In genomic region chr7:37441405-37441797, GRCh38 we compare ENCODE assay signal across 10 cellular contexts. TPM values are rescaled to one million over a fixed set of nuclear protein-coding genes. Genes with fewer than 3 reads are reported as not detected.
DNase-seq lines count a peak whose midpoint lies in the region; ATAC-seq, FAIRE-seq and TF ChIP-seq lines count a peak whose summit lies in the region.
"Had no signal": no experiment of that assay in that cellular context is flagged by ENCODE, and none has a peak within 500 bp of the region (broad histone marks: within the 10 kb centered on the region; RNA-seq: fewer than 3 reads in every experiment).

No MANE protein-coding gene starts in this region.

- TSS peak; percentile 79 for BruUV-seq in endothelial cell of umbilical vein (replicated peaks; lab: Mats Ljungman, UMichigan)

- POLR2A ChIA-PET in CD8-positive, alpha-beta memory T cell (lab: Charles Lee), result no interaction called here
- POLR2A ChIA-PET in T-cell (lab: Charles Lee) (interaction anchor here in 1 of 2 donors (0.7 kb wide), 1 partner anchor 179 kb away, joined by 5 read pairs; no protein-coding TSS in a partner anchor), endothelial cell of umbilical vein (lab: Charles Lee) (interaction anchor here (0.7 to 1.3 kb wide), 4 partner anchors 8 to 770 kb away, joined by 3 to 4 read pairs (median 4); partner anchors contain the start of gene ELMO1), WTC11 (lab: Charles Lee) (no interaction called here), SK-N-SH (lab: Yijun Ruan, JAX) (interaction anchor here (0.6 kb wide), 1 partner anchor 109 kb away, joined by 3 read pairs; no protein-coding TSS in a partner anchor)

- peaks cover 63 to 77% (median 76%) of the 10 kb centered on the region in 3 donors for H3K4me1 Mint-ChIP-seq in CD8-positive, alpha-beta memory T cell
- peaks cover 80 to 86% (median 82%) of the 10 kb centered on the region in 3 donors for H3K4me1 Mint-ChIP-seq in T-cell
- H3K4me1 Mint-ChIP-seq in WTC11, result peaks cover 21% of the 10 kb centered on the region

- peak; percentile 14 to 30 (median 22) for ATAC-seq in T-cell (replicated peaks in 1 of 4)
- no peak for ATAC-seq in WTC11
- ATAC-seq: GM12878 had no signal

- H3K9ac ChIP-seq in endothelial cell of umbilical vein (replicated peaks; ENCODE audit: extremely low read depth, insufficient read depth, low read length) (peak overlapping the region; percentile 76), SK-N-SH (no peak overlapping the region)

- H3K27me3 ChIP-seq in CD8-positive, alpha-beta memory T cell (ENCODE audit: insufficient read depth, low read length, poor library complexity, severe bottlenecking), result no peaks in the 10 kb centered on the region
- H3K27me3 ChIP-seq in endothelial cell of umbilical vein (ENCODE audit: control insufficient read depth in 2 of 2, insufficient read depth in 2 of 2, low read length in 2 of 2), result no peaks in the 10 kb centered on the region
- H3K27me3 ChIP-seq in spleen (replicated peaks in 1 of 7), result no peaks in the 10 kb centered on the region
- H3K27me3 ChIP-seq in SK-N-SH (ENCODE audit: insufficient read depth), result no peaks in the 10 kb centered on the region

- CTCF ChIA-PET in CD8-positive, alpha-beta memory T cell (lab: Charles Lee), result no interaction called here
- CTCF ChIA-PET in T-cell (lab: Charles Lee) (interaction anchor here in 1 of 2 donors (0.7 to 1.4 kb wide), 3 partner anchors 11 to 88 kb away, joined by 3 to 4 read pairs (median 3); no protein-coding TSS in a partner anchor), endothelial cell of umbilical vein (lab: Charles Lee) (interaction anchor here (0.9 to 4.0 kb wide), 6 partner anchors 7 to 109 kb away, joined by 3 to 19 read pairs (median 6); partner anchors contain the start of gene ELMO1), WTC11 (lab: Charles Lee) (no interaction called here), SK-N-SH (lab: Yijun Ruan, JAX) (interaction anchor here (0.7 to 2.7 kb wide), 4 partner anchors 18 to 207 kb away, joined by 3 to 11 read pairs (median 4); no protein-coding TSS in a partner anchor)

- DNase-seq in CD8-positive, alpha-beta memory T cell, result no peak
- DNase-seq in T-cell (no peak), endothelial cell of umbilical vein (ENCODE audit: low read depth, low spot score) (peak; percentile 60), spleen (no peak), NOMO-1 treated with dmso at 0.1 percent for 144 hours (lab: John Stamatoyannopoulos, UW; ENCODE audit: unreplicated experiment) (no peak), WTC11 (ENCODE audit: low spot score) (no peak), SK-N-SH (no peak)
- DNase-seq: DMS53 had no signal

- H3K79me2 ChIP-seq in endothelial cell of umbilical vein (ENCODE audit: control insufficient read depth, insufficient read depth, low read length) (no peaks in the 10 kb centered on the region), SK-N-SH (ENCODE audit: insufficient read depth) (no peaks in the 10 kb centered on the region)

- no peaks in the 10 kb centered on the region for H3K9me3 ChIP-seq in CD8-positive, alpha-beta memory T cell (ENCODE audit: low read length)
- no peaks in the 10 kb centered on the region for H3K9me3 ChIP-seq in endothelial cell of umbilical vein (replicated peaks; ENCODE audit: control insufficient read depth, insufficient read depth, low read length)
- no peaks in the 10 kb centered on the region for H3K9me3 ChIP-seq in spleen
- 0 out of 2 replicates have a peak, but pooled peaks cover 3% of the 10 kb centered on the region for H3K9me3 ChIP-seq in SK-N-SH

- no peaks in the 10 kb centered on the region for H3K9me3 Mint-ChIP-seq in CD8-positive, alpha-beta memory T cell
- no peaks in the 10 kb centered on the region for H3K9me3 Mint-ChIP-seq in T-cell
- H3K9me3 Mint-ChIP-seq in WTC11, result no peaks in the 10 kb centered on the region

- H4K20me1 ChIP-seq in endothelial cell of umbilical vein (replicated peaks; ENCODE audit: control insufficient read depth, extremely low read depth, insufficient read depth, low read length) (no peaks in the 10 kb centered on the region), SK-N-SH (ENCODE audit: insufficient read depth) (no peaks in the 10 kb centered on the region)

- H2AFZ ChIP-seq in endothelial cell of umbilical vein (ENCODE audit: low read depth, low read length) (peak overlapping the region; percentile 39), SK-N-SH (ENCODE audit: low read depth) (no peak overlapping the region)

- H3K36me3 Mint-ChIP-seq in CD8-positive, alpha-beta memory T cell, result peaks cover 0 to 12% (median 4%) of the 10 kb centered on the region in 3 donors
- H3K36me3 Mint-ChIP-seq in T-cell (peaks cover 22% of the 10 kb centered on the region), WTC11 (no peaks in the 10 kb centered on the region)

- dilution Hi-C loops in endothelial cell of umbilical vein (cut with MboI; ENCODE audit: extremely low pct_ligation_motif_present, low sequenced_read_pairs), result no loop called here

- H3K27ac ChIP-seq in CD8-positive, alpha-beta memory T cell (ENCODE audit: low read depth, low read length), result no peak overlapping the region
- H3K27ac ChIP-seq in endothelial cell of umbilical vein (ENCODE audit: insufficient read depth, low read depth, low read length) (peak overlapping the region; percentile 91), spleen (peak overlapping the region; percentile 38 to 99 (median 74)), SK-N-SH (ENCODE audit: low read depth in 2 of 2, low read length in 1 of 2) (no peak overlapping the region)

- H3K9me1 ChIP-seq in endothelial cell of umbilical vein (replicated peaks; ENCODE audit: control insufficient read depth, extremely low read depth, insufficient read depth, low read length), result no peaks in the 10 kb centered on the region

- H3K4me3 ChIP-seq in CD8-positive, alpha-beta memory T cell (ENCODE audit: low read length), result no peak overlapping the region
- H3K4me3 ChIP-seq in endothelial cell of umbilical vein (replicated peaks in 1 of 3; ENCODE audit: insufficient read depth in 1 of 3, low read depth in 1 of 3, low read length in 3 of 3) (no peak overlapping the region), spleen (peak overlapping the region in 1 of 8 donors; percentile 4), SK-N-SH (ENCODE audit: low read depth in 2 of 2, low read length in 1 of 2) (no peak overlapping the region)
- H3K4me3 ChIP-seq: GM12878 had no signal

- H3F3A ChIP-seq in SK-N-SH (replicated peaks; ENCODE audit: insufficient read depth), result no peaks in the 10 kb centered on the region

- H3K4me2 ChIP-seq in endothelial cell of umbilical vein (ENCODE audit: insufficient read depth, low read length) (peak overlapping the region; percentile 89), SK-N-SH (no peak overlapping the region)

- no peaks in the 10 kb centered on the region for H3K36me3 ChIP-seq in CD8-positive, alpha-beta memory T cell (ENCODE audit: insufficient read depth, low read length)
- no peaks in the 10 kb centered on the region for H3K36me3 ChIP-seq in endothelial cell of umbilical vein (ENCODE audit: control insufficient read depth in 2 of 2, extremely low read depth in 1 of 2, insufficient read depth in 2 of 2, low read length in 2 of 2)
- H3K36me3 ChIP-seq in spleen, result peaks cover 0 to 17% (median 4%) of the 10 kb centered on the region in 6 donors
- H3K36me3 ChIP-seq in SK-N-SH (replicated peaks in 1 of 2; ENCODE audit: control insufficient read depth in 1 of 2, insufficient read depth in 2 of 2, low read length in 1 of 2), result no peaks in the 10 kb centered on the region

- H3K4me1 ChIP-seq in CD8-positive, alpha-beta memory T cell (ENCODE audit: insufficient read depth, low read length), result peaks cover 38% of the 10 kb centered on the region
- H3K4me1 ChIP-seq in endothelial cell of umbilical vein (ENCODE audit: control insufficient read depth, extremely low read depth, insufficient read depth, low read length) (peaks cover 25% of the 10 kb centered on the region), spleen (peaks cover 19 to 91% (median 79%) of the 10 kb centered on the region in 6 donors), SK-N-SH (ENCODE audit: control insufficient read depth in 1 of 2, insufficient read depth in 2 of 2, low read depth in 1 of 2, low read length in 1 of 2) (peaks cover 0 to 7% of the 10 kb centered on the region in 2 experiments; a peak in 2 of 4 replicates)

- no peak for TF ChIP-seq EP300 in SK-N-SH (IDR thresholded peaks at IDR 0.05; ENCODE audit: borderline replicate concordance in 1 of 2, low read depth in 1 of 2, low read length in 1 of 2)

- no peak for TF ChIP-seq POLR2A in endothelial cell of umbilical vein (IDR thresholded peaks at IDR 0.05; ENCODE audit: low read depth, low read length)
- no peak for TF ChIP-seq POLR2A in spleen (IDR thresholded peaks at IDR 0.05)

- H3K4me3 Mint-ChIP-seq in CD8-positive, alpha-beta memory T cell, result peak overlapping the region in 5 of 7 donors; percentile 10 to 75 (median 71)
- peak overlapping the region; percentile 37 to 58 (median 54) for H3K4me3 Mint-ChIP-seq in T-cell
- no peak overlapping the region for H3K4me3 Mint-ChIP-seq in WTC11

- no peak for FAIRE-seq in endothelial cell of umbilical vein (lab: Jason Lieb, UNC)
- FAIRE-seq: GM12878, RCC 7860 had no signal

- H3K27ac Mint-ChIP-seq in CD8-positive, alpha-beta memory T cell, result peak overlapping the region in 7 of 8 donors; percentile 27 to 93 (median 86)
- H3K27ac Mint-ChIP-seq in T-cell (peak overlapping the region; percentile 89 to 95), WTC11 (no peak overlapping the region)

- TF ChIP-seq CTCF in endothelial cell of umbilical vein (IDR thresholded peaks at IDR 0.05; ENCODE audit: extremely low read depth in 1 of 2, insufficient read depth in 1 of 2, low read depth in 1 of 2, low read length in 2 of 2), result no peak
- TF ChIP-seq CTCF in spleen (IDR thresholded peaks at IDR 0.05 in 8 of 11, conservative IDR thresholded peaks at IDR 0.05 in 3 of 11), result no peak
- TF ChIP-seq CTCF in WTC11 (IDR thresholded peaks at IDR 0.05), result no peak
- no peak for TF ChIP-seq CTCF in SK-N-SH (IDR thresholded peaks at IDR 0.05)

- H3K9me2 ChIP-seq in SK-N-SH, result no peaks in the 10 kb centered on the region

- intact Hi-C loops in endothelial cell of umbilical vein (cut with micrococcal nuclease), result loop anchor here (1.0 to 10.0 kb wide), 3 partner anchors 11 to 407 kb away; no protein-coding TSS in a partner anchor
- intact Hi-C loops in spleen (cut with DNase I; ENCODE audit: low total_unique reads), result no loop called here

- WGBS in spleen, 5 donors, result 43 to 57% (median 51%) methylated on average over 3 of the region's 3 CpGs
- 26% methylated on average over 3 of the region's 3 CpGs for WGBS in SK-N-SH (ENCODE audit: low lambda C conversion rate)

- no peak for TF ChIP-seq RAD21 in SK-N-SH (IDR thresholded peaks at IDR 0.05; ENCODE audit: low read length)

- no peaks in the 10 kb centered on the region for H3K27me3 Mint-ChIP-seq in CD8-positive, alpha-beta memory T cell
- H3K27me3 Mint-ChIP-seq in T-cell, result no peaks in the 10 kb centered on the region
- no peaks in the 10 kb centered on the region for H3K27me3 Mint-ChIP-seq in WTC11 (ENCODE audit: low read depth)

RNA-seq across cellular contexts. Expression of gene ELMO1, which starts 7.3 kb away (rescaled TPM):
- 10 to 100 TPM; 66.2 to 74.4 TPM for total RNA-seq in CD8-positive, alpha-beta memory T cell
- polyA plus RNA-seq in CD8-positive, alpha-beta memory T cell, result 65.6 TPM
- total RNA-seq in T-cell (100 to 1,000 TPM; 101 to 149 (median 113) TPM), endothelial cell of umbilical vein (23.5 and 30.6 TPM in 2 replicates), spleen (100 to 1,000 TPM; 137 to 494 (median 229) TPM), WTC11 (2021) (17.8 to 19.4 TPM (median 17.9 TPM) in 3 replicates)
- polyA plus RNA-seq in endothelial cell of umbilical vein (16.2 and 17.0 TPM in 2 replicates), spleen (10 to 100 TPM; 26.0 to 39.4 (median 26.5) TPM), SK-N-SH (2012; rRNA removed) (0.64 and 2.8 TPM in 2 replicates)
- 11.3 and 13.5 TPM in 2 replicates for polyA plus RNA-seq in endothelial cell of umbilical vein (2011; cell fraction: cytosol; rRNA removed)
- 26.0 and 29.5 TPM in 2 replicates for polyA plus RNA-seq in endothelial cell of umbilical vein (2011; cell fraction: nucleus; rRNA removed)
- polyA plus RNA-seq in endothelial cell of umbilical vein (2012), result 10.0 and 10.7 TPM in 2 replicates
- 80.5 and 81.2 TPM in 2 replicates for polyA minus RNA-seq in endothelial cell of umbilical vein
- polyA minus RNA-seq in endothelial cell of umbilical vein (2011; cell fraction: cytosol; rRNA and poly(A)+ RNA removed), result not detected
- 172 and 226 TPM in 2 replicates for polyA minus RNA-seq in endothelial cell of umbilical vein (2011; cell fraction: nucleus; rRNA and poly(A)+ RNA removed)
- 1.5 and 3.7 TPM in 2 replicates for polyA plus RNA-seq in SK-N-SH (2012; cell fraction: cytosol; rRNA removed)
- 1.0 and 1.5 TPM in 2 replicates for polyA plus RNA-seq in SK-N-SH (2012; cell fraction: nucleus; rRNA removed)

Comparison
In these comparisons a context has a peak if more than half of its experiments do, and no peak if none do; other contexts are left out.
1. H3K27ac ChIP-seq: peak in endothelial cell of umbilical vein (single experiment) and spleen (8 of 8); none in CD8-positive, alpha-beta memory T cell (single experiment) and SK-N-SH (0 of 2).
2. CTCF ChIA-PET loops: an anchor here in endothelial cell of umbilical vein (0.9 to 4.0 kb wide) and SK-N-SH (0.7 to 2.7 kb wide); none called in CD8-positive, alpha-beta memory T cell and WTC11.
3. POLR2A ChIA-PET loops: an anchor here in endothelial cell of umbilical vein (0.7 to 1.3 kb wide) and SK-N-SH (0.6 kb wide); none called in CD8-positive, alpha-beta memory T cell and WTC11.